Comparison of ENCODE assay signal across 33 cellular contexts in genomic region chr12:29451886-29452285, GRCh38. TPM values are rescaled to one million over a fixed set of nuclear protein-coding genes. Genes with fewer than 3 reads are reported as not detected.
"Had no signal": no experiment of that assay in that cellular context is flagged by ENCODE, and none has a peak within 500 bp of the region (broad histone marks: within the 10 kb centered on the region; RNA-seq: fewer than 3 reads in every experiment).

No MANE protein-coding gene starts in this region.

- H3K27ac Mint-ChIP-seq: activated CD4-positive, alpha-beta memory T cell treated with anti-CD3 and anti-CD28 coated beads, Interleukin-2, amount 10 ng/mL, durations not matched to agents 7 days and 5 days; activated CD4-positive, alpha-beta T cell treated with anti-CD3 and anti-CD28 coated beads, Interleukin-2, amount 10 ng/mL, durations not matched to agents 7 days and 5 days; activated naive CD8-positive, alpha-beta T cell; activated T-cell treated with anti-CD3 and anti-CD28 coated beads, Interleukin-2, amount 50 U/mL, for 24 hours; activated T-cell treated with anti-CD3 and anti-CD28 coated beads, Interleukin-2, amount 50 U/mL, for 72 hours; dendritic cell treated with granulocyte-macrophage colony-stimulating factor and Interleukin-4, amounts not matched to agents 40 ng/mL and 50 ng/mL, for 4 days; effector memory CD8-positive, alpha-beta T cell; T-helper 17 cell; T-helper 2 cell treated with Interferon-gamma antibody and Interleukin-4, amounts not matched to agents 5 μg/mL and 100 μg/mL, for 36 hours; WTC11 had no signal

- H3K9me3 ChIP-seq: esophagus muscularis mucosa, gastrocnemius medialis had no signal

- H3K9me3 Mint-ChIP-seq: activated CD4-positive, alpha-beta memory T cell treated with anti-CD3 and anti-CD28 coated beads, Interleukin-2, amount 10 ng/mL, durations not matched to agents 7 days and 5 days; activated CD4-positive, alpha-beta T cell treated with anti-CD3 and anti-CD28 coated beads, Interleukin-2, amount 10 ng/mL, durations not matched to agents 7 days and 5 days; activated T-cell treated with anti-CD3 and anti-CD28 coated beads, Interleukin-2, amount 50 U/mL, for 24 hours; activated T-cell treated with anti-CD3 and anti-CD28 coated beads, Interleukin-2, amount 50 U/mL, for 72 hours; central memory CD8-positive, alpha-beta T cell; dendritic cell treated with granulocyte-macrophage colony-stimulating factor and Interleukin-4, amounts not matched to agents 40 ng/mL and 50 ng/mL, for 4 days; effector memory CD8-positive, alpha-beta T cell; T-helper 2 cell treated with Interferon-gamma antibody and Interleukin-4, amounts not matched to agents 5 μg/mL and 100 μg/mL, for 36 hours; WTC11 had no signal

- H3K4me3 ChIP-seq: coronary artery, dorsolateral prefrontal cortex, esophagus muscularis mucosa, gastrocnemius medialis had no signal

- FAIRE-seq: astrocyte, bronchial epithelial cell had no signal

- H3K36me3 Mint-ChIP-seq: activated naive CD8-positive, alpha-beta T cell; WTC11 had no signal

- DNase-seq: activated CD4-positive, alpha-beta memory T cell treated with anti-CD3 and anti-CD28 coated beads, Interleukin-2, amount 10 ng/mL, durations not matched to agents 7 days and 5 days; activated CD4-positive, alpha-beta T cell treated with anti-CD3 and anti-CD28 coated beads for 1 hour; activated CD4-positive, alpha-beta T cell treated with anti-CD3 and anti-CD28 coated beads for 4 hours; activated CD4-positive, alpha-beta T cell treated with anti-CD3 and anti-CD28 coated beads, Interleukin-2, amount 10 ng/mL, durations not matched to agents 7 days and 5 days; activated CD4-positive, alpha-beta T cell treated with anti-CD3 and anti-CD28 coated beads, Interleukin-2, amount 50 U/mL, for 4 hours; activated CD8-positive, alpha-beta memory T cell treated with anti-CD3 and anti-CD28 coated beads, Interleukin-2, amount 50 U/mL, for 48 hours; activated gamma-delta T cell treated with Interleukin-2 at 50 U/mL for 16 hours; activated naive CD4-positive, alpha-beta T cell treated with anti-CD3 and anti-CD28 coated beads, Interleukin-2, amount 50 U/mL, for 16 hours; activated naive CD4-positive, alpha-beta T cell treated with Interleukin-2 at 50 U/mL for 16 hours; activated T-cell treated with anti-CD3 and anti-CD28 coated beads for 4 hours; activated T-cell treated with anti-CD3 and anti-CD28 coated beads, Interleukin-2, amount 50 U/mL, for 24 hours; activated T-cell treated with anti-CD3 and anti-CD28 coated beads, Interleukin-2, amount 50 U/mL, for 72 hours; amniotic stem cell; anterior cingulate cortex; brain microvascular endothelial cell; dorsolateral prefrontal cortex; effector memory CD8-positive, alpha-beta T cell; erythroblast; foreskin keratinocyte; gastrocnemius medialis; T-helper 1 cell; T-helper 17 cell; T1000 had no signal

- H3K4me3 Mint-ChIP-seq: activated CD4-positive, alpha-beta memory T cell treated with anti-CD3 and anti-CD28 coated beads, Interleukin-2, amount 10 ng/mL, durations not matched to agents 7 days and 5 days; activated CD4-positive, alpha-beta T cell treated with anti-CD3 and anti-CD28 coated beads, Interleukin-2, amount 10 ng/mL, durations not matched to agents 7 days and 5 days; activated naive CD8-positive, alpha-beta T cell; activated T-cell treated with anti-CD3 and anti-CD28 coated beads, Interleukin-2, amount 50 U/mL, for 24 hours; activated T-cell treated with anti-CD3 and anti-CD28 coated beads, Interleukin-2, amount 50 U/mL, for 72 hours; central memory CD8-positive, alpha-beta T cell; dendritic cell treated with granulocyte-macrophage colony-stimulating factor and Interleukin-4, amounts not matched to agents 40 ng/mL and 50 ng/mL, for 4 days; effector memory CD8-positive, alpha-beta T cell; T-helper 17 cell; T-helper 2 cell treated with Interferon-gamma antibody and Interleukin-4, amounts not matched to agents 5 μg/mL and 100 μg/mL, for 36 hours; WTC11 had no signal

- ATAC-seq: activated T-cell treated with anti-CD3 and anti-CD28 coated beads, Interleukin-2, amount 50 U/mL, for 72 hours; effector memory CD8-positive, alpha-beta T cell; foreskin keratinocyte; gastrocnemius medialis; T-helper 17 cell; WTC11 had no signal

- H3K4me1 ChIP-seq: esophagus muscularis mucosa, foreskin keratinocyte, gastrocnemius medialis had no signal

- H3K4me1 Mint-ChIP-seq: activated CD4-positive, alpha-beta memory T cell treated with anti-CD3 and anti-CD28 coated beads, Interleukin-2, amount 10 ng/mL, durations not matched to agents 7 days and 5 days; activated CD4-positive, alpha-beta T cell treated with anti-CD3 and anti-CD28 coated beads, Interleukin-2, amount 10 ng/mL, durations not matched to agents 7 days and 5 days; central memory CD8-positive, alpha-beta T cell; T-helper 17 cell; WTC11 had no signal

- H3K36me3 ChIP-seq: brain microvascular endothelial cell, esophagus muscularis mucosa, gastrocnemius medialis had no signal

- H3K27ac ChIP-seq: brain microvascular endothelial cell, coronary artery, esophagus muscularis mucosa, foreskin keratinocyte, gastrocnemius medialis had no signal

- H3K27me3 ChIP-seq: brain microvascular endothelial cell, dorsolateral prefrontal cortex, esophagus muscularis mucosa, gastrocnemius medialis had no signal

RNA-seq across cellular contexts. Expression of gene OVCH1, which starts 45.6 kb away (rescaled TPM):
- total RNA-seq: activated CD4-positive, alpha-beta memory T cell treated with anti-CD3 and anti-CD28 coated beads, Interleukin-2, amount 10 ng/mL, durations not matched to agents 7 days and 5 days; activated CD4-positive, alpha-beta T cell treated with anti-CD3 and anti-CD28 coated beads, Interleukin-2, amount 10 ng/mL, durations not matched to agents 7 days and 5 days; activated T-cell treated with anti-CD3 and anti-CD28 coated beads, Interleukin-2, amount 50 U/mL, for 72 hours; astrocyte; bronchial epithelial cell; cardiac septum; foreskin keratinocyte; T-helper 17 cell had no signal
- polyA plus RNA-seq: foreskin keratinocyte had no signal
